ENCODE assay signal across 8 cellular contexts in the genomic region with DNA sequence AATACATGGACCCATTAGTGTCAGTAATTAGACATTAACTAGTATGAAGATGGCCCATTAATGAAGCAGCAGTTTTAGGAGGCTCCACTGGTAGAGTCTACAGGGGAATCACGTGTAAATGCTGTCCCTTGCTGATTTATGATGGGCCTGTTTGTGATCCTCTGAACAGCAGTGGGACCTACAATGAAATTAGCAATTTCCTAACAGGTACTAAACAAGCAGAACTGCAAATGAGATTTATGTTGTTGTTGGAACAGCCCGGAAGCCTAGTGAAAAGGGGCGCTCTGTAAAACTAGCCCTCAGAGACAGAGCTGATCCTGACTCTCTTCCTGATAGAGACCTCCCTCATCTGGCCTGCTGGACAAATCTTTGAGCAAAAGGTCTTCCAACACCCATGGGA. TPM values are rescaled to one million over a fixed set of nuclear protein-coding genes. Genes with fewer than 3 reads are reported as not detected.
"Had no signal": no experiment of that assay in that cellular context is flagged by ENCODE, and none has a peak within 500 bp of the region (broad histone marks: within the 10 kb centered on the region; RNA-seq: fewer than 3 reads in every experiment).

No MANE protein-coding gene starts in this region.

- FAIRE-seq: G401.6, GM12878, GM12891, GM12892, GM18507, GM19239 had no signal

- H3K4me3 ChIP-seq: GM12878 had no signal

- DNase-seq: GDM1, GF-D8 had no signal

- ATAC-seq: GM12878 had no signal

RNA-seq across cellular contexts. Expression of a gene that starts 54.9 kb away (rescaled TPM):
- total RNA-seq: GM12878 had no signal
- polyA plus RNA-seq: GM12878 had no signal
